Comparison of ENCODE assay signal across 33 cellular contexts in the genomic region with DNA sequence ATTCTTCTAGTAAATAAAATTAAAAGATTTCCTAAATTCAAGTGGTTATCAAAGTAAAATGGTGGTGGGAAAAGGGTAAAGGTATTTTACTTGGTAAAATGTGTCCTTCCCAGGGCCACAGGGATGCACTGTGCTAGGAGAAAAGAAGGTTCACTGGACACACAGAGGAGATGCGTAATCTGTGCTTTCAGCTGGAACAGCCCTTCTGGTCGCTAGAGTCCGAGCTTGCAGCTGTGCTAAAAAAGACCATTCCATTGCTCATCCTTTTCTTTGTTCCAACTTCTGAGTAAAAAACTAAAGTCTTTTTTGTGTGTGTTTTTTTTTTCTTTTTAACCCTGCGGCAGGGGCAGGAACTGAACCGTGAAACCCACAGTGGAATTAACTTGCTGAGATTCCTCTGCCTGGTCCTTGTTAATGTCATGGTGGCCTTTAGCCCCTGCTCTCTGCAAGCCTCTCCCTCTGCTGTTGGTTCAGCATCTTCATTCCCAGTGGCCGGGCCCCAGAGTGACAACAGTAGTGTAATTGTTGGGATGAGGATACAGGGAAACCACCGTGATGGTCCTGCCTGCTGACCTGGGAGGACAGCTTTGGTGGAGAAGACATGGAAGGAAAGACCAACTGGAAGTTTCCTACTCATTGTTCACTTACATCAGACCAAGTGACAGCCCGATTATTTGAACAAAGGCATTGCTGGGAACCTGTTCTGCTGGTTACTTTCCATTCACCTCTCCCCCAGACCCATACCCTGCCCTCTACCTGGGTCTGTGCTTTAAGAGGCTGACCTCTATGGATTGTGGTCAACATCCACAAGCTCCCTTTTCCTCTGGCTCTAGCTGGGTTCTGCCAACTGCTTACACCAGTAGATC. TPM values are rescaled to one million over a fixed set of nuclear protein-coding genes. Genes with fewer than 3 reads are reported as not detected.
"Had no signal": no experiment of that assay in that cellular context is flagged by ENCODE, and none has a peak within 500 bp of the region (broad histone marks: within the 10 kb centered on the region; RNA-seq: fewer than 3 reads in every experiment).

No MANE protein-coding gene starts in this region.

- H3K9ac ChIP-seq: KMS-11 had no signal

- ATAC-seq: activated CD8-positive, alpha-beta T cell treated with anti-CD3 and anti-CD28 coated beads, Interleukin-2, amount 10 ng/mL, durations not matched to agents 7 days and 5 days; Right ventricle myocardium inferior had no signal

- H3K4me1 Mint-ChIP-seq: activated CD4-positive, alpha-beta T cell treated with anti-CD3 and anti-CD28 coated beads, Interleukin-2, amount 10 ng/mL, durations not matched to agents 24 days and 14 days; activated naive CD4-positive, alpha-beta T cell treated with anti-CD3 and anti-CD28 coated beads, Interleukin-2, amount 50 U/mL, for 24 hours; activated naive CD8-positive, alpha-beta T cell treated with anti-CD3 and anti-CD28 coated beads, Interleukin-2, amount 10 ng/mL, durations not matched to agents 7 days and 5 days had no signal

- H3K36me3 Mint-ChIP-seq: activated naive CD4-positive, alpha-beta T cell treated with anti-CD3 and anti-CD28 coated beads, Interleukin-2, amount 50 U/mL, for 24 hours; activated naive CD8-positive, alpha-beta T cell treated with anti-CD3 and anti-CD28 coated beads, Interleukin-2, amount 10 ng/mL, durations not matched to agents 7 days and 5 days had no signal

- H3K9me3 Mint-ChIP-seq: activated CD4-positive, alpha-beta T cell treated with anti-CD3 and anti-CD28 coated beads, Interleukin-2, amount 10 ng/mL, durations not matched to agents 24 days and 14 days; activated naive CD4-positive, alpha-beta T cell treated with anti-CD3 and anti-CD28 coated beads, Interleukin-2, amount 50 U/mL, for 24 hours; activated naive CD8-positive, alpha-beta T cell treated with anti-CD3 and anti-CD28 coated beads, Interleukin-2, amount 10 ng/mL, durations not matched to agents 7 days and 5 days; activated T-cell treated with anti-CD3 and anti-CD28 coated beads, Interleukin-2, amount 50 U/mL, for 24 hours; activated T-helper 2 cell treated with anti-CD3 and anti-CD28 coated beads, Interferon-gamma antibody, Interleukin-2, Interleukin-4, amounts not matched to agents 10 μg/mL and 5 μg/mL and 100 μg/mL, durations not matched to agents 14 hours and 24 hours and 36 hours had no signal

- H3K9me3 ChIP-seq: ascending aorta had no signal

- H3K27ac ChIP-seq: ascending aorta, KMS-11, PC-9, RWPE1, WERI-Rb-1 had no signal

- H3K36me3 ChIP-seq: ascending aorta, WERI-Rb-1 had no signal

- H2AFZ ChIP-seq: PC-9 had no signal

- DNase-seq: activated CD4-positive, alpha-beta T cell treated with anti-CD3 and anti-CD28 coated beads, Interleukin-2, amount 10 ng/mL, durations not matched to agents 24 days and 14 days; activated CD4-positive, alpha-beta T cell treated with anti-CD3 and anti-CD28 coated beads, Interleukin-2, amount 50 U/mL, for 48 hours; activated CD8-positive, alpha-beta T cell treated with anti-CD3 and anti-CD28 coated beads, Interleukin-2, amount 10 ng/mL, durations not matched to agents 7 days and 5 days; activated gamma-delta T cell; activated naive CD4-positive, alpha-beta T cell treated with Interleukin-2 at 50 U/mL for 16 hours; activated naive CD8-positive, alpha-beta T cell treated with anti-CD3 and anti-CD28 coated beads, Interleukin-2, amount 10 ng/mL, durations not matched to agents 7 days and 5 days; activated T-cell treated with anti-CD3 and anti-CD28 coated beads, Interleukin-2, amount 50 U/mL, for 24 hours; amygdala; MM.1S; MV-4-11; NCI-H1092; NCI-H1436 treated with DMSO at 0.1 percent for 48 hours; NCI-H2029 treated with DMSO at 0.1 percent for 48 hours; NCI-H2107; NCI-H2171; NCI-H2227 treated with DMSO at 0.1 percent for 48 hours; NCI-H446; NCI-H510A treated with DMSO at 0.1 percent for 48 hours; NCI-H526 treated with DMSO at 0.1 percent for 48 hours; PC-9; SIG-M5; SW 1271; T1000 had no signal

- H3K4me1 ChIP-seq: ascending aorta had no signal

- H3K4me3 ChIP-seq: ascending aorta, PC-9 had no signal

- H3K27me3 ChIP-seq: ascending aorta had no signal

- H3K4me3 Mint-ChIP-seq: activated CD4-positive, alpha-beta T cell treated with anti-CD3 and anti-CD28 coated beads, Interleukin-2, amount 10 ng/mL, durations not matched to agents 24 days and 14 days; activated CD8-positive, alpha-beta T cell treated with anti-CD3 and anti-CD28 coated beads, Interleukin-2, amount 10 ng/mL, durations not matched to agents 7 days and 5 days; activated naive CD4-positive, alpha-beta T cell treated with anti-CD3 and anti-CD28 coated beads, Interleukin-2, amount 50 U/mL, for 24 hours; activated naive CD8-positive, alpha-beta T cell treated with anti-CD3 and anti-CD28 coated beads, Interleukin-2, amount 10 ng/mL, durations not matched to agents 7 days and 5 days; activated T-cell treated with anti-CD3 and anti-CD28 coated beads, Interleukin-2, amount 50 U/mL, for 24 hours had no signal

- H3K27ac Mint-ChIP-seq: activated CD4-positive, alpha-beta T cell treated with anti-CD3 and anti-CD28 coated beads, Interleukin-2, amount 10 ng/mL, durations not matched to agents 24 days and 14 days; activated CD8-positive, alpha-beta T cell treated with anti-CD3 and anti-CD28 coated beads, Interleukin-2, amount 10 ng/mL, durations not matched to agents 7 days and 5 days; activated naive CD4-positive, alpha-beta T cell treated with anti-CD3 and anti-CD28 coated beads, Interleukin-2, amount 50 U/mL, for 24 hours; activated naive CD8-positive, alpha-beta T cell treated with anti-CD3 and anti-CD28 coated beads, Interleukin-2, amount 10 ng/mL, durations not matched to agents 7 days and 5 days; activated T-cell treated with anti-CD3 and anti-CD28 coated beads, Interleukin-2, amount 50 U/mL, for 24 hours; activated T-helper 2 cell treated with anti-CD3 and anti-CD28 coated beads, Interferon-gamma antibody, Interleukin-2, Interleukin-4, amounts not matched to agents 10 μg/mL and 5 μg/mL and 100 μg/mL, durations not matched to agents 14 hours and 24 hours and 36 hours had no signal

- H3K4me2 ChIP-seq: KMS-11, PC-9 had no signal

RNA-seq across cellular contexts. Expression of gene FSTL4, which starts 31.9 kb away (rescaled TPM):
- total RNA-seq: activated CD8-positive, alpha-beta T cell treated with anti-CD3 and anti-CD28 coated beads, Interleukin-2, amount 10 ng/mL, durations not matched to agents 7 days and 5 days; cardiac septum; PC-9; Right ventricle myocardium inferior; T-helper 1 cell treated with Interleukin-12 subunit alpha and Interleukin-12 subunit beta and Interleukin-4 antibody, amounts not matched to agents 30 ng/mL and 1 ng/mL, for 36 hours; T-helper 2 cell treated with Interferon-gamma antibody and Interleukin-4, amounts not matched to agents 100 ng/mL and 5 ng/mL, for 36 hours had no signal
